Comparison of ENCODE assay signal across 7 cellular contexts in genomic region chr16:53571763-53572162, GRCh38.
"Had no signal": no experiment of that assay in that cellular context is flagged by ENCODE, and none has a peak within 500 bp of the region (broad histone marks: within the 10 kb centered on the region; RNA-seq: fewer than 3 reads in every experiment).

No MANE protein-coding gene starts in this region.

- H3K4me3 ChIP-seq: K562 had no signal

- H3K4me2 ChIP-seq: KMS-11 had no signal

- H3K9ac ChIP-seq: KMS-11 had no signal

- DNase-seq: IMR-90, KBM-7, KG1 had no signal

- H3K27ac ChIP-seq: HL-60, KMS-11 had no signal

- FAIRE-seq: HTR-8/SVneo, K562 had no signal

- ATAC-seq: K562 had no signal
